Comparison of ENCODE assay signal across 9 cellular contexts in the genomic region with DNA sequence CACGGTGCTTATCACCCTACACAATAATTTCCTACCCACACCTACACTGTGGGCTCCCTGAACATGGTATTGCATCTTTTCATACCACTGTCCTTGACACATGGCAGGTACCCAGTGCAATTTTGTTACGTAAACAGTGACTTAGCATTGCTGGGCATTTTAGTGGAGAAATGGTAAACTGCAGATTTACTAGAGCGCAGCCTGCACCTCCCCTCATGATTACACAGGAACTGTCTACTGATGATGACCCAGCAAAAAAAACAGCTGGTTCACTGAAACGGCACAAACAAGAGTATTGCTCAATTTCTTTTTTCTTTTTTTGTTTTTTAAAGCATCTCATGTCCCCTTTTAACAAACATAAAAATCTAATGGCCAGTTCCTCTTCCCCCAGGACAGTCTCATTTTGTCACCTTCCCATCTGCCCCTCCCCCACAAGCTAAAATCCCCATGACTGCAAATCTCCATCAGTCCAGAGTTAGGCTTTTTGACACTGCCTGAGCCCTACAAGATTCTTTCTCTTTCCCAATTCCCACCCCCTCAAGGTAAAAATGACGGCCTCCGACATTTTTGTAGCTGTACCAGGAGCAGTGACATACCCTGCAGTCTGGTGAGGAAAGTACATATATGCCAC. TPM values are rescaled to one million over a fixed set of nuclear protein-coding genes. Genes with fewer than 3 reads are reported as not detected.
DNase-seq lines count a peak whose midpoint lies in the region; ATAC-seq, FAIRE-seq and TF ChIP-seq lines count a peak whose summit lies in the region.
"Had no signal": no experiment of that assay in that cellular context is flagged by ENCODE, and none has a peak within 500 bp of the region (broad histone marks: within the 10 kb centered on the region; RNA-seq: fewer than 3 reads in every experiment).

No MANE protein-coding gene starts in this region.

- CTCF ChIA-PET in A549 (lab: Yijun Ruan, JAX) (interaction anchor here (1.0 to 2.9 kb wide), 7 partner anchors 8 to 131 kb away, joined by 3 to 11 read pairs (median 4); no protein-coding TSS in a partner anchor), Calu3 (lab: Charles Lee) (no interaction called here)

- H4K5ac ChIP-seq in H9 (ENCODE audit: insufficient read length, low read depth, low read length) = no peak overlapping the region

- FAIRE-seq in A549 (lab: Jason Lieb, UNC) = no peak

- no peak overlapping the region for H2AFZ ChIP-seq in H9 (ENCODE audit: low read length)
- no peak overlapping the region for H2AFZ ChIP-seq in mesenchymal stem cell (ENCODE audit: low read depth, low read length)

- H2BK15ac ChIP-seq in H9 (ENCODE audit: low read depth, low read length) = no peak overlapping the region
- no peak overlapping the region for H2BK15ac ChIP-seq in mesenchymal stem cell (ENCODE audit: low read depth, poor library complexity, severe bottlenecking)

- TF ChIP-seq POLR2A in A549 (IDR thresholded peaks at IDR 0.05; ENCODE audit: low read length) = no peak

- H3K27me3 ChIP-seq in H9 (ENCODE audit: insufficient read depth, low read length) = peaks cover 4% of the 10 kb centered on the region; the same call in 1 of the 2 replicates
- peaks cover 0 to 6% of the 10 kb centered on the region in 2 experiments for H3K27me3 ChIP-seq in mesenchymal stem cell (ENCODE audit: control insufficient read depth in 1 of 2, insufficient read depth in 1 of 2, low read length in 2 of 2)
- H3K27me3 ChIP-seq: heart left ventricle had no signal

- H2AK5ac ChIP-seq in H9 (ENCODE audit: insufficient read length, low read length) (no peak overlapping the region), mesenchymal stem cell (ENCODE audit: low read length, severe bottlenecking) (peak overlapping the region; percentile 36)

- peaks cover 38 to 42% of the 10 kb centered on the region in 2 experiments for H3K36me3 ChIP-seq in mesenchymal stem cell (ENCODE audit: control insufficient read depth in 1 of 2, insufficient read depth in 2 of 2, low read depth in 1 of 2, low read length in 2 of 2)

- H3K18ac ChIP-seq in H9 (ENCODE audit: insufficient read length, low read depth, low read length) (no peak overlapping the region), mesenchymal stem cell (ENCODE audit: low read depth in 1 of 2, low read length in 2 of 2) (no peak overlapping the region)

- DNase-seq in A549 (ENCODE audit: low read depth in 1 of 2, low spot score in 1 of 2) (peak in 1 of 2 experiments; percentile 66), H9 (no peak), mesenchymal stem cell (peak; percentile 67), GM20000 (ENCODE audit: low spot score) (no peak), Calu3 (no peak)
- no peak for DNase-seq in activated naive CD8-positive, alpha-beta T cell treated with anti-CD3 and anti-CD28 coated beads for 36 hours
- DNase-seq: heart left ventricle had no signal

- H3K9me3 ChIP-seq in A549 (no peaks in the 10 kb centered on the region), H9 (ENCODE audit: control insufficient read depth, low read depth, low read length) (no peaks in the 10 kb centered on the region), mesenchymal stem cell (ENCODE audit: control insufficient read depth, low read length) (no peaks in the 10 kb centered on the region)
- H3K9me3 ChIP-seq: heart left ventricle had no signal

- H2BK12ac ChIP-seq in H9 (ENCODE audit: insufficient read length, low read depth, low read length) (no peak overlapping the region), mesenchymal stem cell (ENCODE audit: low read length in 2 of 2) (no peak overlapping the region)

- H3K14ac ChIP-seq in H9 (ENCODE audit: insufficient read depth, low read length) (no peak overlapping the region), mesenchymal stem cell (ENCODE audit: low read length in 2 of 2) (no peak overlapping the region)

- no peak for TF ChIP-seq RAD21 in A549 (conservative IDR thresholded peaks at IDR 0.05 in 1 of 2, IDR thresholded peaks at IDR 0.05 in 1 of 2)

- no peak overlapping the region for H3K23ac ChIP-seq in H9 (ENCODE audit: insufficient read length, low read depth, low read length)
- H3K23ac ChIP-seq in mesenchymal stem cell (ENCODE audit: low read length in 2 of 2) = no peak overlapping the region

- H3K56ac ChIP-seq in H9 (ENCODE audit: insufficient read length, low read depth, low read length) = no peak overlapping the region

- no peak for ATAC-seq in A549
- no peak for ATAC-seq in HG02798 (IDR thresholded peaks at IDR 0.05; ENCODE audit: poor library complexity, unreplicated experiment)
- no peak for ATAC-seq in GM18519 (IDR thresholded peaks at IDR 0.05; ENCODE audit: low FRiP score, unreplicated experiment)

- TF ChIP-seq EP300 in A549 (IDR thresholded peaks at IDR 0.05) = no peak

- H3K4me2 ChIP-seq in A549 = peak overlapping the region; percentile 83
- no peak overlapping the region for H3K4me2 ChIP-seq in H9 (ENCODE audit: insufficient read depth, insufficient read length, low read length)
- H3K4me2 ChIP-seq in mesenchymal stem cell (ENCODE audit: low read length, poor library complexity, severe bottlenecking) = no peak overlapping the region

- POLR2A ChIA-PET in A549 (lab: Yijun Ruan, JAX) = interaction anchor here (1.1 to 2.2 kb wide), 3 partner anchors 34 to 233 kb away, joined by 4 to 10 read pairs (median 4); a partner anchor contains a TSS

- H4K8ac ChIP-seq in H9 (replicated peaks; ENCODE audit: insufficient read length, low read depth, low read length) (no peak overlapping the region), mesenchymal stem cell (ENCODE audit: low read length) (no peak overlapping the region)

- no peak overlapping the region for H3T11ph ChIP-seq in H9 (ENCODE audit: low read length)

- H3K27me3 Mint-ChIP-seq in H9 (ENCODE audit: low read depth) = peaks cover 17% of the 10 kb centered on the region
- H3K27me3 Mint-ChIP-seq in activated naive CD8-positive, alpha-beta T cell treated with anti-CD3 and anti-CD28 coated beads for 36 hours = peaks cover 11% of the 10 kb centered on the region
- H3K27me3 Mint-ChIP-seq in Calu3 (ENCODE audit: unreplicated experiment) = peaks cover 17% of the 10 kb centered on the region

- H3K4me3 Mint-ChIP-seq in H9 = peak overlapping the region; percentile 15 to 91; a peak in 1 of 5 replicates
- H3K4me3 Mint-ChIP-seq in activated naive CD8-positive, alpha-beta T cell treated with anti-CD3 and anti-CD28 coated beads for 36 hours = no peak overlapping the region
- H3K4me3 Mint-ChIP-seq in Calu3 (ENCODE audit: low read depth, unreplicated experiment) = no peak overlapping the region

- WGBS in A549 (ENCODE audit: missing lambda C conversion rate) = 67% methylated on average over 6 of the region's 6 CpGs
- WGBS in H9 (ENCODE audit: extremely low coverage, insufficient read length, low lambda C conversion rate) = no CpG with 5 or more reads among the region's 6 CpGs
- 87% methylated on average over 6 of the region's 6 CpGs for WGBS in mesenchymal stem cell

- H2BK120ac ChIP-seq in H9 (ENCODE audit: low read depth, low read length, poor library complexity, severe bottlenecking) = no peak overlapping the region
- no peak overlapping the region for H2BK120ac ChIP-seq in mesenchymal stem cell (ENCODE audit: low read depth, low read length)

- H3K4me3 ChIP-seq in A549 (no peak overlapping the region), mesenchymal stem cell (ENCODE audit: insufficient read depth in 1 of 2, low read depth in 1 of 2, low read length in 2 of 2) (peak overlapping the region in 1 of 2 experiments; percentile 92)

- H3K27ac Mint-ChIP-seq in H9 = peak overlapping the region in 1 of 3 experiments; percentile 25; a peak in 1 of 7 replicates
- H3K27ac Mint-ChIP-seq in activated naive CD8-positive, alpha-beta T cell treated with anti-CD3 and anti-CD28 coated beads for 36 hours = peak overlapping the region; percentile 35
- no peak overlapping the region for H3K27ac Mint-ChIP-seq in Calu3 (ENCODE audit: unreplicated experiment)

- H3K9me3 Mint-ChIP-seq in H9 (no peaks in the 10 kb centered on the region; a peak in 1 of 5 replicates), Calu3 (ENCODE audit: low read depth, unreplicated experiment) (no peaks in the 10 kb centered on the region)
- no peaks in the 10 kb centered on the region for H3K9me3 Mint-ChIP-seq in activated naive CD8-positive, alpha-beta T cell treated with anti-CD3 and anti-CD28 coated beads for 36 hours

- peaks cover 2% of the 10 kb centered on the region for H3K79me1 ChIP-seq in H9 (ENCODE audit: insufficient read depth, low read depth, low read length, poor library complexity, severe bottlenecking)
- H3K79me1 ChIP-seq in mesenchymal stem cell (replicated peaks; ENCODE audit: low read length, poor library complexity, severe bottlenecking) = peaks cover 28% of the 10 kb centered on the region

- intact Hi-C loops in Calu3 (cut with micrococcal nuclease; ENCODE audit: unreplicated experiment) = loop anchor here (5.0 kb wide), 1 partner anchor 183 kb away; no protein-coding TSS in a partner anchor

- TF ChIP-seq CTCF in A549 (IDR thresholded peaks at IDR 0.05) (no peak), H9 (conservative IDR thresholded peaks at IDR 0.05) (no peak), GM20000 (IDR thresholded peaks at IDR 0.05; ENCODE audit: extremely low read depth, missing control alignments) (no peak), Calu3 (IDR thresholded peaks at IDR 0.05; ENCODE audit: unreplicated experiment) (no peak)

- H2BK5ac ChIP-seq in H9 (ENCODE audit: insufficient read length, low read length) (no peak overlapping the region), mesenchymal stem cell (ENCODE audit: low read depth, low read length, poor library complexity, severe bottlenecking) (no peak overlapping the region)

- H3K79me2 ChIP-seq in H9 (ENCODE audit: insufficient read depth, low read length) = peaks cover 4% of the 10 kb centered on the region; the same call in 1 of the 2 replicates

- no TSS peak for BruUV-seq in Calu3 (replicated peaks; lab: Mats Ljungman, UMichigan)

- no peak overlapping the region for H4K91ac ChIP-seq in H9 (ENCODE audit: insufficient read length, low read depth, low read length)
- H4K91ac ChIP-seq in mesenchymal stem cell (ENCODE audit: low read length) = no peak overlapping the region

- H3K27ac ChIP-seq in A549 = peak overlapping the region; percentile 99 to 100
- no peak overlapping the region for H3K27ac ChIP-seq in H9 (ENCODE audit: insufficient read length, low read depth, low read length)
- H3K27ac ChIP-seq in mesenchymal stem cell (ENCODE audit: low read length, poor library complexity, severe bottlenecking) = no peak overlapping the region

- H3K4me1 Mint-ChIP-seq in H9 (peaks cover 10 to 14% of the 10 kb centered on the region in 2 experiments), Calu3 (ENCODE audit: low read depth, unreplicated experiment) (peaks cover 9% of the 10 kb centered on the region)
- peaks cover 24% of the 10 kb centered on the region for H3K4me1 Mint-ChIP-seq in activated naive CD8-positive, alpha-beta T cell treated with anti-CD3 and anti-CD28 coated beads for 36 hours

- H3K36me3 Mint-ChIP-seq in H9 (ENCODE audit: insufficient read depth in 1 of 3, low read depth in 3 of 3) = peaks cover 32 to 45% (median 44%) of the 10 kb centered on the region in 3 experiments
- H3K36me3 Mint-ChIP-seq in activated naive CD8-positive, alpha-beta T cell treated with anti-CD3 and anti-CD28 coated beads for 36 hours = peaks cover 20% of the 10 kb centered on the region
- peaks cover 36% of the 10 kb centered on the region for H3K36me3 Mint-ChIP-seq in Calu3 (ENCODE audit: insufficient read depth, unreplicated experiment)

- H3K23me2 ChIP-seq in H9 (ENCODE audit: insufficient read length, low read depth, low read length, poor library complexity, severe bottlenecking) = peaks cover 7% of the 10 kb centered on the region

- H3K9ac ChIP-seq in H9 (ENCODE audit: extremely low read depth, insufficient read length, low read length) (no peak overlapping the region), mesenchymal stem cell (ENCODE audit: low read length) (peak overlapping the region; percentile 95)

- peaks cover 19% of the 10 kb centered on the region for H3K4me1 ChIP-seq in A549
- H3K4me1 ChIP-seq in H9 (ENCODE audit: insufficient read depth, low read length) = no peaks in the 10 kb centered on the region; the same call in 1 of the 2 replicates
- peaks cover 7% of the 10 kb centered on the region for H3K4me1 ChIP-seq in mesenchymal stem cell (ENCODE audit: control insufficient read depth, insufficient read depth, low read depth, low read length)

- H3K4ac ChIP-seq in H9 (ENCODE audit: low read depth, low read length) (no peak overlapping the region), mesenchymal stem cell (ENCODE audit: low read depth in 1 of 2, low read length in 2 of 2) (no peak overlapping the region)

- H4K20me1 ChIP-seq in H9 (ENCODE audit: control insufficient read depth, insufficient read depth, insufficient read length) = peaks cover 1% of the 10 kb centered on the region

- H2BK20ac ChIP-seq in H9 (ENCODE audit: low read depth, low read length, poor library complexity, severe bottlenecking) = no peak overlapping the region

RNA-seq across cellular contexts. Expression of a gene that starts 2.8 kb away (rescaled TPM):
- 6.8 and 7.2 TPM in 2 replicates for polyA plus RNA-seq in A549 (2011; rRNA removed)
- polyA plus RNA-seq in A549 (2012; cell fraction: cytosol; rRNA removed) = 10.3 and 13.7 TPM in 2 replicates
- polyA plus RNA-seq in A549 (2012; cell fraction: nucleus; rRNA removed) = 33.6 and 47.5 TPM in 2 replicates
- polyA plus RNA-seq in A549 (2017; fragmentation: RNase III; extraction: RNeasy Plus Mini Kit Qiagen cat#74134 plus additional on column Dnase treatment) = 10.6 to 10.7 TPM (median 10.7 TPM) in 3 replicates
- 12.0 and 19.7 TPM in 2 replicates for polyA minus RNA-seq in A549 (2011; rRNA and poly(A)+ RNA removed)
- total RNA-seq in H9 (2021) = 25.6 and 26.7 TPM in 2 replicates
- total RNA-seq in activated naive CD8-positive, alpha-beta T cell treated with anti-CD3 and anti-CD28 coated beads for 36 hours = 10 to 100 TPM; 16.1 to 16.4 TPM
- 10.9 TPM for polyA plus RNA-seq in mesenchymal stem cell (2013, experiment 1 of 2)
- 10.7 TPM for polyA plus RNA-seq in mesenchymal stem cell (2013, experiment 2 of 2)
- total RNA-seq in Calu3 (2022) = 17.5 and 18.5 TPM in 2 replicates

RNA-seq across cellular contexts. Expression of a gene that starts 34.0 kb away (rescaled TPM):
- polyA plus RNA-seq in A549 (2011; rRNA removed) = 4.9 and 5.4 TPM in 2 replicates
- 5.4 and 7.6 TPM in 2 replicates for polyA plus RNA-seq in A549 (2012; cell fraction: cytosol; rRNA removed)
- 9.0 and 12.4 TPM in 2 replicates for polyA plus RNA-seq in A549 (2012; cell fraction: nucleus; rRNA removed)
- 10.4 to 11.0 TPM (median 10.5 TPM) in 3 replicates for polyA plus RNA-seq in A549 (2017; fragmentation: RNase III; extraction: RNeasy Plus Mini Kit Qiagen cat#74134 plus additional on column Dnase treatment)
- 6.5 and 7.1 TPM in 2 replicates for polyA minus RNA-seq in A549 (2011; rRNA and poly(A)+ RNA removed)
- total RNA-seq in H9 (2021) = 15.6 and 15.9 TPM in 2 replicates
- total RNA-seq in activated naive CD8-positive, alpha-beta T cell treated with anti-CD3 and anti-CD28 coated beads for 36 hours = 10 to 100 TPM; 18.9 to 19.3 TPM
- 9.4 TPM for polyA plus RNA-seq in mesenchymal stem cell (2013, experiment 1 of 2)
- 8.5 TPM for polyA plus RNA-seq in mesenchymal stem cell (2013, experiment 2 of 2)
- total RNA-seq in Calu3 (2022) = 12.3 and 14.9 TPM in 2 replicates

Comparison
In these comparisons a context has a peak if more than half of its experiments do, and no peak if none do; other contexts are left out.
1. H3K27ac ChIP-seq: peak in A549 (2 of 2); none in H9 (single experiment) and mesenchymal stem cell (single experiment).
2. H3K4me3 Mint-ChIP-seq: peak in H9 (2 of 2); none in activated naive CD8-positive, alpha-beta T cell treated with anti-CD3 and anti-CD28 coated beads for 36 hours (single experiment) and Calu3 (single experiment).